ENCODE assay signal across 8 cellular contexts in the genomic region with DNA sequence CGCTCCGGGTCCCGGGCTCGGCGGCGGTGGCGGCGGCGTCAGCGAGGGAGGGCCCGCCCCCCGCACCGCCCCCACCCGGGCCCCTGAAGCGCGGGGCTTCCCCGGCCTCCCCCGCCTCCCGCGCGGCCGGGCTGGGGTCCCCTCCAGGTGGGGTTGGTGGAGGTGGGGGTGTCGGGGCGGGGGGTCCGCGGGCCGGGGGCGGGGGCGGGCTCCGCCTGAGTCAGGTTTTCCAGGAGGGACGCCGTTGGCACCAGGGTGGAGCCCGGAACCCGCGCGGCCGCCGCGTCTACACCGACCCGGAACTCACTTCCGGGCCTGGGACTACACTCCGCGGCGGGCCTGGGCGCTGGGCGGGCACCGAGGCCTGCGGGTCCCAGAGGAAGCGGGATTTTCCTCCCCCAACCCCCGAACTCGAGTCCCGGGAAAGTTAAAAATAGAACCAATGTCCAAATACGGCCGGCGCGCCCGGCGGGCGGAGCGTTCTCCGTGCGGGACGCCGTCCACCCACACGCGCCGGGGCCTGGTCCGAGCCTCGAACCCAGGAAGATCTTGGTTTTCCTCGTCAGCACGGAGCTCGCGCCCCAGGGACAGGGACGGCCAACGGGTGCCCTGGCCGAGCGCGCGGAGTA. TPM values are rescaled to one million over a fixed set of nuclear protein-coding genes. Genes with fewer than 3 reads are reported as not detected.
DNase-seq lines count a peak whose midpoint lies in the region; ATAC-seq and TF ChIP-seq lines count a peak whose summit lies in the region.

No MANE protein-coding gene starts in this region.

- H3K4me1 ChIP-seq in mononuclear cell (ENCODE audit: insufficient read depth, low read length) (peaks cover 38% of the 10 kb centered on the region), stomach (peaks cover 67 to 90% (median 79%) of the 10 kb centered on the region in 4 donors)

- 2 to 13% (median 4%) methylated on average over 9 to 80 of the region's 80 CpGs for WGBS in stomach, 5 donors

- H3K36me3 Mint-ChIP-seq in activated CD8-positive, alpha-beta T cell treated with anti-CD3 and anti-CD28 coated beads for 36 hours (ENCODE audit: low read depth) = no peaks in the 10 kb centered on the region
- H3K36me3 Mint-ChIP-seq in effector memory CD8-positive, alpha-beta T cell (ENCODE audit: insufficient read depth) = peaks cover 10% of the 10 kb centered on the region

- no peaks in the 10 kb centered on the region for H3K36me3 ChIP-seq in KOPT-K1 (ENCODE audit: insufficient read depth, low read length)
- peaks cover 20 to 32% (median 31%) of the 10 kb centered on the region in 4 donors for H3K36me3 ChIP-seq in stomach

- TF ChIP-seq POLR2A in stomach (IDR thresholded peaks at IDR 0.05) = no peak

- no peak for TF ChIP-seq EP300 in stomach (IDR thresholded peaks at IDR 0.05)

- TF ChIP-seq CTCF in activated CD8-positive, alpha-beta T cell treated with anti-CD3 and anti-CD28 coated beads for 36 hours (IDR thresholded peaks at IDR 0.05) = no peak
- TF ChIP-seq CTCF in stomach (IDR thresholded peaks at IDR 0.05) = no peak

- H3K4me3 ChIP-seq in mononuclear cell (ENCODE audit: low read length) = peak overlapping the region; percentile 40
- peak overlapping the region; percentile 68 to 81 (median 76) for H3K4me3 ChIP-seq in stomach

- no peaks in the 10 kb centered on the region for H3K9me3 ChIP-seq in KOPT-K1 (ENCODE audit: insufficient read depth, low read length, poor library complexity, severe bottlenecking)
- H3K9me3 ChIP-seq in mononuclear cell (ENCODE audit: low read depth, low read length) = no peaks in the 10 kb centered on the region
- no peaks in the 10 kb centered on the region for H3K9me3 ChIP-seq in stomach

- H3K4me3 Mint-ChIP-seq in activated CD8-positive, alpha-beta T cell treated with anti-CD3 and anti-CD28 coated beads for 36 hours = peak overlapping the region; percentile 71
- peak overlapping the region; percentile 85 to 91 for H3K4me3 Mint-ChIP-seq in effector memory CD8-positive, alpha-beta T cell

- DNase-seq in DMS53 (lab: John Stamatoyannopoulos, UW) (peak; percentile 79), DMS53 treated with DMSO at 0.1 percent for 48 hours (lab: John Stamatoyannopoulos, UW; ENCODE audit: unreplicated experiment) (no peak), stomach (peak; percentile 73)
- peak; percentile 73 for DNase-seq in activated CD8-positive, alpha-beta T cell treated with anti-CD3 and anti-CD28 coated beads for 36 hours
- DNase-seq in effector memory CD8-positive, alpha-beta T cell = peak in 2 of 3 experiments; percentile 37 to 43

- H3K27ac ChIP-seq in KOPT-K1 (ENCODE audit: low read depth, low read length, poor library complexity, severe bottlenecking) = peak overlapping the region; percentile 73
- H3K27ac ChIP-seq in stomach = peak overlapping the region; percentile 96 to 99 (median 98)

- intact Hi-C loops in activated CD8-positive, alpha-beta T cell treated with anti-CD3 and anti-CD28 coated beads for 36 hours (cut with micrococcal nuclease) = no loop called here
- intact Hi-C loops in stomach (cut with DNase I; ENCODE audit: low total_unique reads) = no loop called here

- no peaks in the 10 kb centered on the region for H3K9me3 Mint-ChIP-seq in activated CD8-positive, alpha-beta T cell treated with anti-CD3 and anti-CD28 coated beads for 36 hours
- no peaks in the 10 kb centered on the region for H3K9me3 Mint-ChIP-seq in effector memory CD8-positive, alpha-beta T cell

- peaks cover 7% of the 10 kb centered on the region for H3K27me3 ChIP-seq in mononuclear cell (ENCODE audit: insufficient read depth, low read length)
- peaks cover 0 to 6% (median 0%) of the 10 kb centered on the region in 3 donors for H3K27me3 ChIP-seq in stomach

- ATAC-seq in activated CD8-positive, alpha-beta T cell treated with anti-CD3 and anti-CD28 coated beads for 36 hours = peak; percentile 37
- ATAC-seq in effector memory CD8-positive, alpha-beta T cell (replicated peaks) = peak; percentile 40
- ATAC-seq in HG02884 (IDR thresholded peaks at IDR 0.05; ENCODE audit: unreplicated experiment) = no peak

- no peak overlapping the region for H3K27ac Mint-ChIP-seq in activated CD8-positive, alpha-beta T cell treated with anti-CD3 and anti-CD28 coated beads for 36 hours
- H3K27ac Mint-ChIP-seq in effector memory CD8-positive, alpha-beta T cell = peak overlapping the region; percentile 67 to 76

- peaks cover 2% of the 10 kb centered on the region for H3K27me3 Mint-ChIP-seq in activated CD8-positive, alpha-beta T cell treated with anti-CD3 and anti-CD28 coated beads for 36 hours
- H3K27me3 Mint-ChIP-seq in effector memory CD8-positive, alpha-beta T cell = no peaks in the 10 kb centered on the region

- POLR2A ChIA-PET in activated CD8-positive, alpha-beta T cell treated with anti-CD3 and anti-CD28 coated beads for 36 hours (lab: Charles Lee) = interaction anchor here (1.0 to 1.1 kb wide), 2 partner anchors 12 to 23 kb away, joined by 4 to 6 read pairs; no protein-coding TSS in a partner anchor

- CTCF ChIA-PET in activated CD8-positive, alpha-beta T cell treated with anti-CD3 and anti-CD28 coated beads for 36 hours (lab: Charles Lee) = interaction anchor here (1.0 kb wide), 1 partner anchor 121 kb away, joined by 3 read pairs; no protein-coding TSS in a partner anchor

- peaks cover 19% of the 10 kb centered on the region for H3K4me1 Mint-ChIP-seq in activated CD8-positive, alpha-beta T cell treated with anti-CD3 and anti-CD28 coated beads for 36 hours (ENCODE audit: low read depth)
- peaks cover 13 to 14% of the 10 kb centered on the region in 2 donors for H3K4me1 Mint-ChIP-seq in effector memory CD8-positive, alpha-beta T cell (ENCODE audit: low read depth in 2 of 2)

RNA-seq across cellular contexts. Expression of gene MYO1C, which starts 6.6 kb away (rescaled TPM):
- 10 to 100 TPM; 12.6 to 16.8 TPM for total RNA-seq in activated CD8-positive, alpha-beta T cell treated with anti-CD3 and anti-CD28 coated beads for 36 hours
- 12.1 TPM for total RNA-seq in mononuclear cell
- 100 to 1,000 TPM in 3 of 5 donors, 10 to 100 TPM in 2; 74.2 to 158 (median 107) TPM for total RNA-seq in stomach
- polyA plus RNA-seq in stomach = 10 to 100 TPM; 45.2 to 61.3 (median 54.4) TPM

RNA-seq across cellular contexts. Expression of gene CRK, which starts 29.8 kb away (rescaled TPM):
- total RNA-seq in activated CD8-positive, alpha-beta T cell treated with anti-CD3 and anti-CD28 coated beads for 36 hours = 10 to 100 TPM; 12.1 to 12.9 TPM
- 20.0 TPM for total RNA-seq in mononuclear cell
- total RNA-seq in stomach = 10 to 100 TPM; 18.2 to 87.5 (median 53.5) TPM
- 10 to 100 TPM; 18.0 to 40.5 (median 32.9) TPM for polyA plus RNA-seq in stomach

RNA-seq across cellular contexts. Expression of gene INPP5K, which starts 30.6 kb away (rescaled TPM):
- 10 to 100 TPM; 16.5 to 16.7 TPM for total RNA-seq in activated CD8-positive, alpha-beta T cell treated with anti-CD3 and anti-CD28 coated beads for 36 hours
- total RNA-seq in mononuclear cell (102 TPM), stomach (10 to 100 TPM; 38.0 to 97.6 (median 93.4) TPM)
- polyA plus RNA-seq in stomach = 10 to 100 TPM; 22.9 to 27.1 (median 26.6) TPM
